In the genomic region with DNA sequence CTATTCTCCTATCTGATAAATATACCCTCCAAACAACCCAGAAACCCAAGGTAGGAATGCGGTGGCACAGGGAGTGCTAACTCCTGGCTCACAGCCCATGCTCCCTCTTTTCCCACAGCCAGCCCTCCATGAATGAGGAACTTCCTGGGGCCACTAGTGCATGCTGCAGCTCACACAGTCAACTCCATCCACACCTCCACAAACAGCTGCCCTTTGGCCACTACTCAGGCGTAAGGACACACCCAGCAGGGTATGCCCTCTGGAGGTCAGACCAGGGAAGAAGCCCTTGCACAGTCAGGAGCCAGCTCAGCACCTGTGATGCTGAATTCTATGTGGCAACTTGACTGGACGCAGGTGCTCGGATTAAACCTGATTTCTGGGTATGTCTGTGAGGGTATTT, we compare ENCODE assay signal across 10 cellular contexts.
DNase-seq lines count a peak whose midpoint lies in the region; ATAC-seq and TF ChIP-seq lines count a peak whose summit lies in the region.
"Had no signal": no experiment of that assay in that cellular context is flagged by ENCODE, and none has a peak within 500 bp of the region (broad histone marks: within the 10 kb centered on the region; RNA-seq: fewer than 3 reads in every experiment).

No MANE protein-coding gene starts in this region.

- H3K9me3 ChIP-seq in OCI-LY7 (ENCODE audit: low read length): no peaks in the 10 kb centered on the region

- H3K27ac ChIP-seq in OCI-LY7 (ENCODE audit: low read depth, low read length, poor library complexity, severe bottlenecking): no peak overlapping the region

- H3K4me1 ChIP-seq in OCI-LY7 (ENCODE audit: insufficient read depth, low read length, poor library complexity, severe bottlenecking): no peaks in the 10 kb centered on the region

- DNase-seq in A172 (ENCODE audit: low spot score) (peak; percentile 21), GM12864 (ENCODE audit: low read depth) (no peak), OCI-LY7 (ENCODE audit: low spot score) (peak; percentile 24), iPS DF 4.7 (ENCODE audit: extremely low read depth, low spot score) (peak; percentile 38), NCI-H446 treated with DMSO at 0.1 percent for 48 hours (lab: John Stamatoyannopoulos, UW) (no peak), NOMO-1 treated with dmso at 0.1 percent for 144 hours (lab: John Stamatoyannopoulos, UW; ENCODE audit: unreplicated experiment) (no peak)
- DNase-seq: DMS79 treated with DMSO at 0.1 percent for 48 hours; naive thymus-derived CD8-positive, alpha-beta T cell had no signal

- no TSS peak for BruUV-seq in OCI-LY7 (replicated peaks; lab: Mats Ljungman, UMichigan)

- no peak overlapping the region for H2AFZ ChIP-seq in OCI-LY7 (ENCODE audit: low read length)

- no peaks in the 10 kb centered on the region for H3K9me2 ChIP-seq in OCI-LY7 (ENCODE audit: insufficient read depth, low read length)

- CTCF ChIA-PET in OCI-LY7 (lab: Charles Lee; ENCODE audit: unreplicated experiment): no interaction called here

- H3K4me3 ChIP-seq in GM12864 (ENCODE audit: low read depth, low read length) (no peak overlapping the region), OCI-LY7 (ENCODE audit: low read depth, low read length, poor library complexity, severe bottlenecking) (no peak overlapping the region)

- intact Hi-C loops in OCI-LY7 (cut with micrococcal nuclease; ENCODE audit: unreplicated experiment): loop anchor here (5.0 kb wide), 1 partner anchor 118 kb away; the partner anchor contains the start of gene CCDC71L

- ATAC-seq in GM19324 (IDR thresholded peaks at IDR 0.05; ENCODE audit: low FRiP score, unreplicated experiment): no peak
- ATAC-seq in HG03521 (IDR thresholded peaks at IDR 0.05; ENCODE audit: unreplicated experiment): no peak
- ATAC-seq: naive thymus-derived CD8-positive, alpha-beta T cell had no signal

- H3K4me2 ChIP-seq in OCI-LY7 (ENCODE audit: low read length): no peak overlapping the region

- no peaks in the 10 kb centered on the region for H4K20me1 ChIP-seq in OCI-LY7 (ENCODE audit: insufficient read depth, low read length)

- no peaks in the 10 kb centered on the region for H3K36me3 ChIP-seq in OCI-LY7 (ENCODE audit: insufficient read depth, low read length)

- POLR2A ChIA-PET in OCI-LY7 (lab: Charles Lee): no interaction called here

- no peaks in the 10 kb centered on the region for H3K79me2 ChIP-seq in OCI-LY7 (ENCODE audit: insufficient read depth, low read depth, low read length)

- peak; percentile 40 for TF ChIP-seq CTCF in GM12864 (IDR thresholded peaks at IDR 0.05; ENCODE audit: low read depth, low read length, missing control alignments)
- peak; percentile 55; the same call in 1 of the 2 replicates for TF ChIP-seq CTCF in OCI-LY7 (conservative IDR thresholded peaks at IDR 0.05; ENCODE audit: low read length)

Comparison
In these comparisons a context has a peak if more than half of its experiments do, and no peak if none do; other contexts are left out.
1. DNase-seq: peak in A172 (single experiment), OCI-LY7 (single experiment) and iPS DF 4.7 (single experiment); none in GM12864 (single experiment), NCI-H446 treated with DMSO at 0.1 percent for 48 hours (single experiment) and NOMO-1 treated with dmso at 0.1 percent for 144 hours (single experiment).